10 cellular contexts compared by ENCODE assay signal in genomic region chr10:49053053-49053997, GRCh38.
DNase-seq lines count a peak whose midpoint lies in the region; ATAC-seq and TF ChIP-seq lines count a peak whose summit lies in the region.
"Had no signal": no experiment of that assay in that cellular context is flagged by ENCODE, and none has a peak within 500 bp of the region (broad histone marks: within the 10 kb centered on the region; RNA-seq: fewer than 3 reads in every experiment).

No MANE protein-coding gene starts in this region.

- TF ChIP-seq EP300 in esophagus muscularis mucosa (IDR thresholded peaks at IDR 0.05) = no peak

- no peaks in the 10 kb centered on the region for H3K9me3 ChIP-seq in esophagus muscularis mucosa

- TF ChIP-seq CTCF in GM13976 (IDR thresholded peaks at IDR 0.05; ENCODE audit: borderline replicate concordance, control extremely low read depth, extremely low read depth, insufficient read depth, missing control alignments) (no peak), esophagus muscularis mucosa (IDR thresholded peaks at IDR 0.05) (no peak), WTC11 (IDR thresholded peaks at IDR 0.05) (no peak)

- WGBS in esophagus muscularis mucosa = 75% methylated on average over 9 of the region's 11 CpGs

- in situ Hi-C loops in GM13976 (cut with MboI; ENCODE audit: low sequenced_read_pairs, unreplicated experiment) = no loop called here

- H3K27ac Mint-ChIP-seq in WTC11 = no peak overlapping the region

- H3K27me3 ChIP-seq in esophagus muscularis mucosa = no peaks in the 10 kb centered on the region

- H3K36me3 ChIP-seq in esophagus muscularis mucosa = peaks cover 0 to 4% (median under 1%) of the 10 kb centered on the region in 4 donors

- H3K27me3 Mint-ChIP-seq in WTC11 (ENCODE audit: low read depth) = no peaks in the 10 kb centered on the region

- POLR2A ChIA-PET in WTC11 (lab: Charles Lee) = no interaction called here

- intact Hi-C loops in esophagus muscularis mucosa (cut with DNase I) = no loop called here

- peaks cover 6% of the 10 kb centered on the region; the same call in 1 of the 2 replicates for H3K9me3 Mint-ChIP-seq in WTC11

- H3K4me1 Mint-ChIP-seq in WTC11 = peaks cover 9% of the 10 kb centered on the region

- peak; percentile 50 for DNase-seq in GM13976 (ENCODE audit: low spot score)
- DNase-seq in esophagus muscularis mucosa (ENCODE audit: extremely low spot score) = peak; percentile 90
- no peak for DNase-seq in WTC11 (ENCODE audit: low spot score)
- DNase-seq in retina = no peak
- no peak for DNase-seq in iPS-NIHi7 (ENCODE audit: extremely low spot score)
- no peak for DNase-seq in epidermal melanocyte (ENCODE audit: insufficient read length, low spot score)

- no peak for TF ChIP-seq POLR2A in esophagus muscularis mucosa (IDR thresholded peaks at IDR 0.05; ENCODE audit: low read depth)

- peaks cover 0 to 5% (median 2%) of the 10 kb centered on the region in 4 donors for H3K4me1 ChIP-seq in esophagus muscularis mucosa

- CTCF ChIA-PET in WTC11 (lab: Charles Lee) = no interaction called here

- no peak overlapping the region for H3K4me3 Mint-ChIP-seq in WTC11

- H3K4me3 ChIP-seq in esophagus muscularis mucosa = no peak overlapping the region
- H3K4me3 ChIP-seq: SK-N-MC had no signal

- peak; percentile 35 for ATAC-seq in GM19468 (IDR thresholded peaks at IDR 0.05; ENCODE audit: extremely low read depth, unreplicated experiment)
- peak; percentile 54 for ATAC-seq in HG03196 (IDR thresholded peaks at IDR 0.05; ENCODE audit: unreplicated experiment)
- ATAC-seq in WTC11 = no peak

- no peak overlapping the region for H3K27ac ChIP-seq in esophagus muscularis mucosa (replicated peaks in 1 of 4)
- H3K27ac ChIP-seq: C4-2B, SK-N-MC had no signal

- no peaks in the 10 kb centered on the region for H3K36me3 Mint-ChIP-seq in WTC11

TF ChIP-seq in WTC11, 78 proteins besides CTCF, POLR2A, EP300 and RAD21:
- no peak for TF ChIP-seq ZMAT4 (CRISPR knock-in tag; IDR thresholded peaks at IDR 0.05)
TF ChIP-seq in WTC11: peak in this region for 0.

Comparison
In these comparisons a context has a peak if more than half of its experiments do, and no peak if none do; other contexts are left out.
1. DNase-seq: peak in GM13976 (single experiment) and esophagus muscularis mucosa (single experiment); none in WTC11 (single experiment), retina (single experiment), iPS-NIHi7 (single experiment) and epidermal melanocyte (single experiment).